1 cellular context compared by ENCODE assay signal in the genomic region with DNA sequence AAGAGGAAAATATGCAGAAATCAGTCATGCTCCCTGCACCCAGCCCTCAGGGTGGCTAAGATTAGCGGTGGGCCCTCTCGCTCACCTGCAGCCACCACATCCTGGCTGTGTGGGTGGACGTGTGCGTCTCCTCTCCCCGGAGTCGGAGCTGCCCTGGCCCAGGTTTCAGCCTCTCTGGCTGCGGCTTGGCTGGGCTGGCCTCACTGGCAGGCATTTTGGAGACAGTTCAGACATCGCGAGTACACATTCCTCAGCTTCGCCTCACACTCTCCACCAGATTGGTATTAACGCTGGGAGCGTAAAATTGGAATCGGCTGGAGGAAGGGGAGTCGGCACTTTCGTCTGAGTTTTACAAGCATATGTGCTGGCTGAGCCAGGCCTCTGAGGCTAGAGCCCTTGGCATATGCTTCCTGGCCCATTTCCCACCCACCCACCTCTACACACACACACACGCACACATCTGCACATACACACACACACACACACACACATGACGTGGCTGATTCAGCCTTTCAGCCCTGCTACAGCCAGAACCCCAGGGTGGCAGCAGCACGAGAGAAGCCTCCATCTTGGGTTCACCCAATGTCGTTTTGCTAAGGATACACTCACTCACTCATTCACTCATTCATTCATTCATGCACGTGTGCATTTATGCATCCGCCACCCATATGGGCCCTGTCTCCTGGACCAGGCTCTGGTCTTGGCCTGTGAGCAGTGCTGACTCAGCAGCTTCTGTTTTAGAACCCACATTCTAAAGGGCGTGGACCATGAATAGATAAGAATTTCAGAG.
TF ChIP-seq lines count a peak whose summit lies in the region.

No MANE protein-coding gene starts in this region.

TF ChIP-seq in K562, 482 proteins besides CTCF, POLR2A, EP300 and RAD21 (continued from another document):
- TF ChIP-seq, protein P1, sequence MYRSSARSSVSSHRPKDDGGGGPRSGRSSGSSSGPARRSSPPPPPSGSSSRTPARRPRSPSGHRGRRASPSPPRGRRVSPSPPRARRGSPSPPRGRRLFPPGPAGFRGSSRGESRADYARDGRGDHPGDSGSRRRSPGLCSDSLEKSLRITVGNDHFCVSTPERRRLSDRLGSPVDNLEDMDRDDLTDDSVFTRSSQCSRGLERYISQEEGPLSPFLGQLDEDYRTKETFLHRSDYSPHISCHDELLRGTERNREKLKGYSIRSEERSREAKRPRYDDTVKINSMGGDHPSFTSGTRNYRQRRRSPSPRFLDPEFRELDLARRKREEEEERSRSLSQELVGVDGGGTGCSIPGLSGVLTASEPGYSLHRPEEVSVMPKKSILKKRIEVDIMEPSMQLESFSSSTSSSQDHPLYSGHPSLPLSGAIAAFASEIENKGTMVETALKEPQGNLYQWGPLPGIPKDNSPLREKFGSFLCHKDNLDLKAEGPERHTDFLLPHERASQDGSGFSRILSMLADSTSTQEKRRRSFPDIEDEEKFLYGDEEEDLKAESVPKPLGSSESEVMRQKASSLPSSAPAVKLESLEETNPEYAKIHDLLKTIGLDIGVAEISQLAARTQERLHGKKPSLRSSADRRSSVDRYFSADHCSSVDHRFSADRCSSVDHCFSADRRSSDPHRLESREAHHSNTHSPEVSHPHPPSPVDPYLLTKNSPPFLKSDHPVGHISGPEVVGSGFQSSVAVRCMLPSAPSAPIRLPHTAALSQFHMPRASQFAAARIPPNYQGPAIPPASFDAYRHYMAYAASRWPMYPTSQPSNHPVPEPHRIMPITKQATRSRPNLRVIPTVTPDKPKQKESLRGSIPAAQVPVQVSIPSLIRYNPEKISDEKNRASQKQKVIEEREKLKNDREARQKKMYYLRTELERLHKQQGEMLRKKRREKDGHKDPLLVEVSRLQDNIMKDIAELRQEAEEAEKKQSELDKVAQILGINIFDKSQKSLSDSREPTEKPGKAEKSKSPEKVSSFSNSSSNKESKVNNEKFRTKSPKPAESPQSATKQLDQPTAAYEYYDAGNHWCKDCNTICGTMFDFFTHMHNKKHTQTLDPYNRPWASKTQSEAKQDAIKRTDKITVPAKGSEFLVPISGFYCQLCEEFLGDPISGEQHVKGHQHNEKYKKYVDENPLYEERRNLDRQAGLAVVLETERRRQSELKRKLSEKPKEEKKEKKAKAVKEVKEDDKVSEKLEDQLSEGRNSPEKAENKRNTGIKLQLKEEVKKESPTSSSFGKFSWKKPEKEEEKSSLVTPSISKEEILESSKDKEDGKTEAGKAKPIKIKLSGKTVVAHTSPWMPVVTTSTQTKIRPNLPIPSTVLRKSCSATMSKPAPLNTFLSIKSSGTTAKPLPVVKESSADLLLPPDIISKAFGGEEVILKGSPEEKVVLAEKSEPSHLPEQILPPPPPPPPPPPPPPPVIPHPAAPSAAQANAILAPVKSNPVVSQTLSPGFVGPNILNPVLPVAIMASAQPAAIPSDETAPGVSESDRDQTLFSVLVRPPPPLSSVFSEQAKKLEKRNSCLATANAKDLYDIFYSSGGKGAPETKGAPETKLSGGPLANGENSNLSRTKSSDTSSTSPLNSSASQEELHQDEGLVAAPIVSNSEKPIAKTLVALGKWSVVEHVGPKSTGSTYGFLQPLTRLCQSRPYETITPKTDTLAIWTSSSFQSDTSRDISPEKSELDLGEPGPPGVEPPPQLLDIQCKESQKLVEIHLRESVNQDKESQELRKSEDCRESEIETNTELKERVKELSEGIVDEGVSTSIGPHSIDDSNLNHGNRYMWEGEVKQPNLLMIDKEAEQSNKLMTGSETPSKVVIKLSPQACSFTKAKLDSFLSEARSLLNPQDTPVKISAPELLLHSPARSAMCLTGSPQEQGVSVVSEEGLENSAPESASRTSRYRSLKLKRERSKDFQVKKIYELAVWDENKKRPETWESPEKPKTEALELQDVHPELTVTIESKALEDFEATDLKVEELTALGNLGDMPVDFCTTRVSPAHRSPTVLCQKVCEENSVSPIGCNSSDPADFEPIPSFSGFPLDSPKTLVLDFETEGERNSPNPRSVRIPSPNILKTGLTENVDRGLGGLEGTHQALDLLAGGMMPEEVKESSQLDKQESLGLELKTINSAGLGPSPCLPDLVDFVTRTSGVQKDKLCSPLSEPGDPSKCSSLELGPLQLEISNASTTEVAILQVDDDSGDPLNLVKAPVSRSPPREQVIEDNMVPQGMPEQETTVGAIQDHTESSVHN (IDR thresholded peaks at IDR 0.05; ENCODE audit: borderline replicate concordance in 1 of 2, low read depth in 1 of 2) = no peak
- TF ChIP-seq MAFF (IDR thresholded peaks at IDR 0.05; ENCODE audit: low read length) (peak; percentile 100), PCBP1 (IDR thresholded peaks at IDR 0.05; ENCODE audit: low read depth, low read length, poor library complexity, severe bottlenecking) (no peak), KLF16 (IDR thresholded peaks at IDR 0.05) (no peak), USF1 (CRISPR knock-in tag; IDR thresholded peaks at IDR 0.05) (0 out of 2 replicates have a peak, but pooled peaks have one; percentile 10), HMGN3 (IDR thresholded peaks at IDR 0.05; ENCODE audit: borderline replicate concordance, extremely low read depth, insufficient read length, low read depth, low read length) (no peak), RCOR1 (IDR thresholded peaks at IDR 0.05; ENCODE audit: borderline replicate concordance in 1 of 2, low read depth in 2 of 2, low read length in 2 of 2) (peak in 1 of 2 experiments; percentile 31; a peak in 1 of 4 replicates), TCF7L2 (IDR thresholded peaks at IDR 0.05; ENCODE audit: low read depth, low read length) (no peak), ARID1B (IDR thresholded peaks at IDR 0.05) (peak; percentile 30; the same call in 1 of the 2 replicates), JUNB (CRISPR knock-in tag; conservative IDR thresholded peaks at IDR 0.05) (no peak), FOXP1 (CRISPR knock-in tag; IDR thresholded peaks at IDR 0.05) (0 out of 2 replicates have a peak, but pooled peaks have one; percentile 48), CSDE1 (IDR thresholded peaks at IDR 0.05) (no peak), TCF3 (CRISPR knock-in tag; IDR thresholded peaks at IDR 0.05) (peak; percentile 33; the same call in 1 of the 2 replicates), MITF (IDR thresholded peaks at IDR 0.05) (no peak), SMC3 (conservative IDR thresholded peaks at IDR 0.05; ENCODE audit: insufficient read depth, low read depth, low read length) (no peak), DEAF1 (CRISPR knock-in tag; IDR thresholded peaks at IDR 0.05) (no peak)
- TF ChIP-seq, protein P2, sequence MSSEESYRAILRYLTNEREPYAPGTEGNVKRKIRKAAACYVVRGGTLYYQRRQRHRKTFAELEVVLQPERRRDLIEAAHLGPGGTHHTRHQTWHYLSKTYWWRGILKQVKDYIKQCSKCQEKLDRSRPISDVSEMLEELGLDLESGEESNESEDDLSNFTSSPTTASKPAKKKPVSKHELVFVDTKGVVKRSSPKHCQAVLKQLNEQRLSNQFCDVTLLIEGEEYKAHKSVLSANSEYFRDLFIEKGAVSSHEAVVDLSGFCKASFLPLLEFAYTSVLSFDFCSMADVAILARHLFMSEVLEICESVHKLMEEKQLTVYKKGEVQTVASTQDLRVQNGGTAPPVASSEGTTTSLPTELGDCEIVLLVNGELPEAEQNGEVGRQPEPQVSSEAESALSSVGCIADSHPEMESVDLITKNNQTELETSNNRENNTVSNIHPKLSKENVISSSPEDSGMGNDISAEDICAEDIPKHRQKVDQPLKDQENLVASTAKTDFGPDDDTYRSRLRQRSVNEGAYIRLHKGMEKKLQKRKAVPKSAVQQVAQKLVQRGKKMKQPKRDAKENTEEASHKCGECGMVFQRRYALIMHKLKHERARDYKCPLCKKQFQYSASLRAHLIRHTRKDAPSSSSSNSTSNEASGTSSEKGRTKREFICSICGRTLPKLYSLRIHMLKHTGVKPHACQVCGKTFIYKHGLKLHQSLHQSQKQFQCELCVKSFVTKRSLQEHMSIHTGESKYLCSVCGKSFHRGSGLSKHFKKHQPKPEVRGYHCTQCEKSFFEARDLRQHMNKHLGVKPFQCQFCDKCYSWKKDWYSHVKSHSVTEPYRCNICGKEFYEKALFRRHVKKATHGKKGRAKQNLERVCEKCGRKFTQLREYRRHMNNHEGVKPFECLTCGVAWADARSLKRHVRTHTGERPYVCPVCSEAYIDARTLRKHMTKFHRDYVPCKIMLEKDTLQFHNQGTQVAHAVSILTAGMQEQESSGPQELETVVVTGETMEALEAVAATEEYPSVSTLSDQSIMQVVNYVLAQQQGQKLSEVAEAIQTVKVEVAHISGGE (CRISPR knock-in tag; IDR thresholded peaks at IDR 0.05) = 0 out of 6 replicates have a peak, but pooled peaks of 1 of the 3 experiments have one; percentile 29
- TF ChIP-seq, protein P3, sequence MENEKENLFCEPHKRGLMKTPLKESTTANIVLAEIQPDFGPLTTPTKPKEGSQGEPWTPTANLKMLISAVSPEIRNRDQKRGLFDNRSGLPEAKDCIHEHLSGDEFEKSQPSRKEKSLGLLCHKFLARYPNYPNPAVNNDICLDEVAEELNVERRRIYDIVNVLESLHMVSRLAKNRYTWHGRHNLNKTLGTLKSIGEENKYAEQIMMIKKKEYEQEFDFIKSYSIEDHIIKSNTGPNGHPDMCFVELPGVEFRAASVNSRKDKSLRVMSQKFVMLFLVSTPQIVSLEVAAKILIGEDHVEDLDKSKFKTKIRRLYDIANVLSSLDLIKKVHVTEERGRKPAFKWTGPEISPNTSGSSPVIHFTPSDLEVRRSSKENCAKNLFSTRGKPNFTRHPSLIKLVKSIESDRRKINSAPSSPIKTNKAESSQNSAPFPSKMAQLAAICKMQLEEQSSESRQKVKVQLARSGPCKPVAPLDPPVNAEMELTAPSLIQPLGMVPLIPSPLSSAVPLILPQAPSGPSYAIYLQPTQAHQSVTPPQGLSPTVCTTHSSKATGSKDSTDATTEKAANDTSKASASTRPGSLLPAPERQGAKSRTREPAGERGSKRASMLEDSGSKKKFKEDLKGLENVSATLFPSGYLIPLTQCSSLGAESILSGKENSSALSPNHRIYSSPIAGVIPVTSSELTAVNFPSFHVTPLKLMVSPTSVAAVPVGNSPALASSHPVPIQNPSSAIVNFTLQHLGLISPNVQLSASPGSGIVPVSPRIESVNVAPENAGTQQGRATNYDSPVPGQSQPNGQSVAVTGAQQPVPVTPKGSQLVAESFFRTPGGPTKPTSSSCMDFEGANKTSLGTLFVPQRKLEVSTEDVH (IDR thresholded peaks at IDR 0.05; ENCODE audit: low read depth, partially characterized antibody) = no peak
